In genomic region chr2:70084973-70085710, GRCh38 we compare ENCODE assay signal across 8 cellular contexts. TPM values are rescaled to one million over a fixed set of nuclear protein-coding genes. Genes with fewer than 3 reads are reported as not detected.
DNase-seq lines count a peak whose midpoint lies in the region; ATAC-seq and TF ChIP-seq lines count a peak whose summit lies in the region.

No MANE protein-coding gene starts in this region.

- peaks cover 15 to 48% (median 16%) of the 10 kb centered on the region in 4 donors for H3K36me3 ChIP-seq in sigmoid colon

- H3K4me3 ChIP-seq in right cardiac atrium (ENCODE audit: low read length): peak overlapping the region; percentile 67
- H3K4me3 ChIP-seq in sigmoid colon: peak overlapping the region; percentile 63 to 74 (median 72)

- WGBS in right cardiac atrium: 31% methylated on average over 10 of the region's 10 CpGs
- 38 to 48% methylated on average over 10 of the region's 10 CpGs for WGBS in sigmoid colon, 2 donors

- TF ChIP-seq CTCF in sigmoid colon (IDR thresholded peaks at IDR 0.05): no peak

- TF ChIP-seq POLR2A in GM19099 (IDR thresholded peaks at IDR 0.05; ENCODE audit: extremely low read depth, insufficient read length, low read depth): peak; percentile 59
- no peak for TF ChIP-seq POLR2A in sigmoid colon (IDR thresholded peaks at IDR 0.05)

- H3K27me3 ChIP-seq in right cardiac atrium (ENCODE audit: control insufficient read depth, insufficient read depth): no peaks in the 10 kb centered on the region
- no peaks in the 10 kb centered on the region for H3K27me3 ChIP-seq in sigmoid colon

- peak; percentile 16 for DNase-seq in NCI-H82 treated with DMSO at 0.1 percent for 48 hours (lab: John Stamatoyannopoulos, UW; ENCODE audit: unreplicated experiment)
- peak; percentile 38 for DNase-seq in activated gamma-delta T cell treated with anti-CD3 and anti-CD28 coated beads, Interleukin-2, amount 50 U/mL, for 16 hours (ENCODE audit: low read depth)
- peak in 2 of 3 donors; percentile 59 to 60 for DNase-seq in right cardiac atrium
- peak; percentile 66 for DNase-seq in sigmoid colon
- no peak for DNase-seq in epidermal melanocyte (ENCODE audit: insufficient read length, low spot score)

- H3K27ac ChIP-seq in right cardiac atrium (ENCODE audit: low read length) (peak overlapping the region; percentile 99), sigmoid colon (peak overlapping the region; percentile 99 to 100 (median 99))

- H3K9me3 ChIP-seq in right cardiac atrium (ENCODE audit: control insufficient read depth, low read length): no peaks in the 10 kb centered on the region
- H3K9me3 ChIP-seq in sigmoid colon: no peaks in the 10 kb centered on the region

- TF ChIP-seq EP300 in sigmoid colon (IDR thresholded peaks at IDR 0.05): no peak

- ATAC-seq in right cardiac atrium (no peak), GM18498 (IDR thresholded peaks at IDR 0.05; ENCODE audit: unreplicated experiment) (no peak), HG02642 (IDR thresholded peaks at IDR 0.05; ENCODE audit: poor library complexity, unreplicated experiment) (no peak)

- H3K4me1 ChIP-seq in right cardiac atrium (ENCODE audit: control insufficient read depth, insufficient read depth, low read length) (peaks cover 6% of the 10 kb centered on the region), sigmoid colon (peaks cover 0 to 51% (median 43%) of the 10 kb centered on the region in 4 donors)

- intact Hi-C loops in right cardiac atrium (cut with DNase I): loop anchor here in 3 of 4 donors (5.0 to 10.0 kb wide), 4 partner anchors 37 to 173 kb away; partner anchors contain the start of gene MXD1 (in 1 of the 3)
- intact Hi-C loops in sigmoid colon (cut with DNase I): loop anchor here (5.0 to 10.0 kb wide), 5 partner anchors 107 to 260 kb away; partner anchors contain the start of genes C2orf42, GMCL1, PCYOX1 and SNRPG

RNA-seq across cellular contexts. Expression of gene PCBP1, which starts 2.1 kb away (rescaled TPM):
- 100 to 1,000 TPM; 233 to 259 (median 239) TPM for total RNA-seq in right cardiac atrium
- 280 TPM for polyA plus RNA-seq in right cardiac atrium
- 100 to 1,000 TPM; 178 to 186 (median 182) TPM for total RNA-seq in sigmoid colon
- 100 to 1,000 TPM; 269 to 311 (median 286) TPM for polyA plus RNA-seq in sigmoid colon
